7 cellular contexts compared by ENCODE assay signal in genomic region chr18:49413475-49413874, GRCh38. TPM values are rescaled to one million over a fixed set of nuclear protein-coding genes. Genes with fewer than 3 reads are reported as not detected.
DNase-seq lines count a peak whose midpoint lies in the region; ATAC-seq, FAIRE-seq and TF ChIP-seq lines count a peak whose summit lies in the region.
"Not testable (repeated sequence)": the region's sequence is repeated elsewhere in the genome, so short reads cannot be mapped to it uniquely, and the experiment has no call there.

No MANE protein-coding gene starts in this region.

- H3K27me3 ChIP-seq in CD8-positive, alpha-beta T cell (ENCODE audit: insufficient read depth, low read length); psoas muscle (ENCODE audit: insufficient read depth in 3 of 3, low read length in 2 of 3): not testable (repeated sequence)

- not testable (repeated sequence) for TF ChIP-seq CTCF in CD8-positive, alpha-beta T cell (IDR thresholded peaks at IDR 0.05); kidney (IDR thresholded peaks at IDR 0.05; ENCODE audit: borderline replicate concordance, extremely low read depth, insufficient read depth); psoas muscle (IDR thresholded peaks at IDR 0.05)

- H3K27me3 Mint-ChIP-seq in CD8-positive, alpha-beta T cell (ENCODE audit: low read depth); T-helper 1 cell treated with Interleukin-12 subunit alpha and Interleukin-12 subunit beta and Interleukin-4 antibody, amounts not matched to agents 30 μg/mL and 1 μg/mL, for 36 hours (ENCODE audit: low read depth); activated T-cell treated with anti-CD3 and anti-CD28 coated beads, Interleukin-2, amount 50 U/mL, for 72 hours (ENCODE audit: low read depth); central memory CD8-positive, alpha-beta T cell: not testable (repeated sequence)

- not testable (repeated sequence) for H3K9me3 ChIP-seq in CD8-positive, alpha-beta T cell (ENCODE audit: low read length); KOPT-K1 (ENCODE audit: insufficient read depth, low read length, poor library complexity, severe bottlenecking); kidney (ENCODE audit: control insufficient read depth in 1 of 2, low read length in 2 of 2); psoas muscle

- H3K4me3 ChIP-seq in CD8-positive, alpha-beta T cell (ENCODE audit: low read depth, low read length); kidney (ENCODE audit: low read length in 2 of 2); psoas muscle: not testable (repeated sequence)

- H3K4me3 Mint-ChIP-seq in CD8-positive, alpha-beta T cell; T-helper 1 cell treated with Interleukin-12 subunit alpha and Interleukin-12 subunit beta and Interleukin-4 antibody, amounts not matched to agents 30 μg/mL and 1 μg/mL, for 36 hours; activated T-cell treated with anti-CD3 and anti-CD28 coated beads, Interleukin-2, amount 50 U/mL, for 72 hours; central memory CD8-positive, alpha-beta T cell: not testable (repeated sequence)

- CTCF ChIA-PET in CD8-positive, alpha-beta T cell (lab: Charles Lee), result not testable (repeated sequence)

- H3K36me3 ChIP-seq in CD8-positive, alpha-beta T cell (ENCODE audit: insufficient read depth, low read length); kidney (ENCODE audit: control insufficient read depth in 1 of 2, insufficient read depth in 2 of 2, low read length in 2 of 2): not testable (repeated sequence)
- H3K36me3 ChIP-seq in KOPT-K1 (ENCODE audit: insufficient read depth, low read length), result peaks cover 10% of the 10 kb centered on the region
- H3K36me3 ChIP-seq in psoas muscle (ENCODE audit: insufficient read depth in 1 of 2, low read depth in 1 of 2), result peaks cover 0 to 10% of the 10 kb centered on the region in 2 donors

- peak overlapping the region; percentile 71 for H3K27ac Mint-ChIP-seq in CD8-positive, alpha-beta T cell
- H3K27ac Mint-ChIP-seq in T-helper 1 cell treated with Interleukin-12 subunit alpha and Interleukin-12 subunit beta and Interleukin-4 antibody, amounts not matched to agents 30 μg/mL and 1 μg/mL, for 36 hours, result peak overlapping the region; percentile 11
- H3K27ac Mint-ChIP-seq in activated T-cell treated with anti-CD3 and anti-CD28 coated beads, Interleukin-2, amount 50 U/mL, for 72 hours, result peak overlapping the region; percentile 4
- H3K27ac Mint-ChIP-seq in central memory CD8-positive, alpha-beta T cell (ENCODE audit: low read depth), result peak overlapping the region; percentile 2

- not testable (repeated sequence) for H3K9me3 Mint-ChIP-seq in CD8-positive, alpha-beta T cell; T-helper 1 cell treated with Interleukin-12 subunit alpha and Interleukin-12 subunit beta and Interleukin-4 antibody, amounts not matched to agents 30 μg/mL and 1 μg/mL, for 36 hours; activated T-cell treated with anti-CD3 and anti-CD28 coated beads, Interleukin-2, amount 50 U/mL, for 72 hours; central memory CD8-positive, alpha-beta T cell

- peak; percentile 57 for ATAC-seq in CD8-positive, alpha-beta T cell
- peak in 1 of 2 donors; percentile 58 for ATAC-seq in activated T-cell treated with anti-CD3 and anti-CD28 coated beads, Interleukin-2, amount 50 U/mL, for 72 hours (replicated peaks in 1 of 2)
- ATAC-seq in central memory CD8-positive, alpha-beta T cell (replicated peaks; ENCODE audit: extremely low read depth, poor library complexity, severe bottlenecking); psoas muscle: not testable (repeated sequence)

- peaks cover 46% of the 10 kb centered on the region for H3K4me1 Mint-ChIP-seq in CD8-positive, alpha-beta T cell (ENCODE audit: low read depth)
- peaks cover 26% of the 10 kb centered on the region for H3K4me1 Mint-ChIP-seq in T-helper 1 cell treated with Interleukin-12 subunit alpha and Interleukin-12 subunit beta and Interleukin-4 antibody, amounts not matched to agents 30 μg/mL and 1 μg/mL, for 36 hours (ENCODE audit: low read depth)
- H3K4me1 Mint-ChIP-seq in activated T-cell treated with anti-CD3 and anti-CD28 coated beads, Interleukin-2, amount 50 U/mL, for 72 hours (ENCODE audit: low read depth), result peaks cover 22% of the 10 kb centered on the region
- H3K4me1 Mint-ChIP-seq in central memory CD8-positive, alpha-beta T cell, result peaks cover 13% of the 10 kb centered on the region

- H3K4me1 ChIP-seq in CD8-positive, alpha-beta T cell (ENCODE audit: insufficient read depth, low read length), result peaks cover 20% of the 10 kb centered on the region
- H3K4me1 ChIP-seq in kidney (ENCODE audit: control insufficient read depth in 1 of 2, insufficient read depth in 1 of 2, low read depth in 1 of 2, low read length in 2 of 2); psoas muscle: not testable (repeated sequence)

- not testable (repeated sequence) for H3K27ac ChIP-seq in CD8-positive, alpha-beta T cell (ENCODE audit: low read depth, low read length); kidney (ENCODE audit: low read depth in 2 of 2, low read length in 2 of 2)
- H3K27ac ChIP-seq in KOPT-K1 (ENCODE audit: low read depth, low read length, poor library complexity, severe bottlenecking), result peak overlapping the region; percentile 73
- peak overlapping the region; percentile 13 for H3K27ac ChIP-seq in psoas muscle

- 83 to 88% (median 87%) methylated on average over 2 of the region's 2 CpGs for WGBS in psoas muscle, 3 donors

- POLR2A ChIA-PET in CD8-positive, alpha-beta T cell (lab: Charles Lee), result not testable (repeated sequence)

- not testable (repeated sequence) for H3K9ac ChIP-seq in kidney (ENCODE audit: low read length in 2 of 2)

- peak; percentile 11 for FAIRE-seq in kidney (lab: Jason Lieb, UNC)

- not testable (repeated sequence) for DNase-seq in CD8-positive, alpha-beta T cell; activated T-cell treated with anti-CD3 and anti-CD28 coated beads, Interleukin-2, amount 50 U/mL, for 72 hours; central memory CD8-positive, alpha-beta T cell (ENCODE audit: low spot score in 2 of 2); kidney; psoas muscle

- intact Hi-C loops in CD8-positive, alpha-beta T cell (cut with DNase I, micrococcal nuclease), result loop anchor here in 1 of 2 experiments (10.0 kb wide), 1 partner anchor 489 kb away; no protein-coding TSS in a partner anchor
- intact Hi-C loops in kidney (cut with DNase I); psoas muscle (cut with DNase I): not testable (repeated sequence)

- H3K36me3 Mint-ChIP-seq in CD8-positive, alpha-beta T cell, result peaks cover 15% of the 10 kb centered on the region
- H3K36me3 Mint-ChIP-seq in T-helper 1 cell treated with Interleukin-12 subunit alpha and Interleukin-12 subunit beta and Interleukin-4 antibody, amounts not matched to agents 30 μg/mL and 1 μg/mL, for 36 hours (ENCODE audit: low read depth); activated T-cell treated with anti-CD3 and anti-CD28 coated beads, Interleukin-2, amount 50 U/mL, for 72 hours (ENCODE audit: insufficient read depth in 2 of 2): not testable (repeated sequence)
- peaks cover 13% of the 10 kb centered on the region for H3K36me3 Mint-ChIP-seq in central memory CD8-positive, alpha-beta T cell (ENCODE audit: insufficient read depth)

RNA-seq across cellular contexts. Expression of gene DYM, which starts 47.0 kb away (rescaled TPM):
- total RNA-seq in CD8-positive, alpha-beta T cell, result 10 to 100 TPM; 49.4 to 52.9 TPM
- total RNA-seq in activated T-cell treated with anti-CD3 and anti-CD28 coated beads, Interleukin-2, amount 50 U/mL, for 72 hours, result 10 to 100 TPM; 74.9 to 91.6 TPM
- total RNA-seq in kidney, result 57.4 TPM
- polyA plus RNA-seq in kidney (ENCODE audit: insufficient read depth, low read depth, low replicate concordance), result 24.3 TPM
- total RNA-seq in psoas muscle, result 10 to 100 TPM; 59.6 to 79.2 (median 75.1) TPM
- polyA plus RNA-seq in psoas muscle, result 10 to 100 TPM; 24.1 to 71.0 (median 28.9) TPM

Comparison
In these comparisons a context has a peak if more than half of its experiments do, and no peak if none do; other contexts are left out.
1. H3K27ac Mint-ChIP-seq: peak in every context shown above with its lines; median percentile 71 in CD8-positive, alpha-beta T cell; 11 in T-helper 1 cell treated with Interleukin-12 subunit alpha and Interleukin-12 subunit beta and Interleukin-4 antibody, amounts not matched to agents 30 μg/mL and 1 μg/mL, for 36 hours; 4 in activated T-cell treated with anti-CD3 and anti-CD28 coated beads, Interleukin-2, amount 50 U/mL, for 72 hours; 2 in central memory CD8-positive, alpha-beta T cell.